13 cellular contexts compared by ENCODE assay signal in genomic region chr6:90178294-90178678, GRCh38.
A peak's percentile ranks its signal among the peaks of the same experiment; 100 is the strongest.
DNase-seq lines count a peak whose midpoint lies in the region; ATAC-seq and TF ChIP-seq lines count a peak whose summit lies in the region.
"Had no signal": no experiment of that assay in that cellular context is flagged by ENCODE, and none has a peak within 500 bp of the region (broad histone marks: within the 10 kb centered on the region; RNA-seq: fewer than 3 reads in every experiment).

No MANE protein-coding gene starts in this region.

- peak overlapping the region; percentile 90 for H3K27ac Mint-ChIP-seq in activated T-cell treated with anti-CD3 and anti-CD28 coated beads, Interleukin-2, amount 50 U/mL, for 24 hours
- peak overlapping the region; percentile 92 for H3K27ac Mint-ChIP-seq in activated CD8-positive, alpha-beta T cell treated with anti-CD3 and anti-CD28 coated beads, Interleukin-2, amount 10 ng/mL, durations not matched to agents 7 days and 5 days
- H3K27ac Mint-ChIP-seq in stimulated activated naive CD8-positive, alpha-beta T cell treated with anti-CD3 and anti-CD28 coated beads, Interleukin-15, amount 100 ng/mL, for 72 hours = peak overlapping the region; percentile 13 to 78

- H3K4me3 ChIP-seq in left lung = no peak overlapping the region
- H3K4me3 ChIP-seq: testis had no signal

- intact Hi-C loops in left lung (cut with DNase I) = no loop called here

- no peak for DNase-seq in activated T-cell treated with anti-CD3 and anti-CD28 coated beads, Interleukin-2, amount 50 U/mL, for 24 hours
- no peak for DNase-seq in activated T-cell treated with anti-CD3 and anti-CD28 coated beads, Interleukin-2, amount 50 U/mL, for 1 hour
- DNase-seq in activated CD8-positive, alpha-beta T cell treated with anti-CD3 and anti-CD28 coated beads, Interleukin-2, amount 10 ng/mL, durations not matched to agents 7 days and 5 days = no peak
- DNase-seq in left lung (no peak), T-helper 9 cell (no peak)
- no peak for DNase-seq in stimulated activated naive CD8-positive, alpha-beta T cell treated with anti-CD3 and anti-CD28 coated beads, Interleukin-15, amount 100 ng/mL, for 72 hours
- DNase-seq in stimulated activated naive CD4-positive, alpha-beta T cell treated with Interleukin-2 at 50 U/mL for 16 hours (lab: John Stamatoyannopoulos, UW) = no peak
- DNase-seq: kidney; NCI-H1092; NCI-H774; stimulated activated CD4-positive, alpha-beta T cell treated with anti-CD3 and anti-CD28 coated beads, Interleukin-4, amount 100 ng/mL, for 4 hours; testis had no signal

- H3K9me3 ChIP-seq in left lung = no peaks in the 10 kb centered on the region
- H3K9me3 ChIP-seq: testis had no signal

- ATAC-seq in activated CD8-positive, alpha-beta T cell treated with anti-CD3 and anti-CD28 coated beads, Interleukin-2, amount 10 ng/mL, durations not matched to agents 7 days and 5 days = peak; percentile 9
- ATAC-seq in left lung = peak; percentile 75
- no peak for ATAC-seq in stimulated activated naive CD8-positive, alpha-beta T cell treated with anti-CD3 and anti-CD28 coated beads, Interleukin-15, amount 100 ng/mL, for 72 hours
- ATAC-seq in GM21529 (IDR thresholded peaks at IDR 0.05; ENCODE audit: unreplicated experiment) = no peak

- H3K36me3 Mint-ChIP-seq in activated T-cell treated with anti-CD3 and anti-CD28 coated beads, Interleukin-2, amount 50 U/mL, for 24 hours (ENCODE audit: low read depth) = peaks cover 45% of the 10 kb centered on the region
- peaks cover 23% of the 10 kb centered on the region for H3K36me3 Mint-ChIP-seq in activated CD8-positive, alpha-beta T cell treated with anti-CD3 and anti-CD28 coated beads, Interleukin-2, amount 10 ng/mL, durations not matched to agents 7 days and 5 days (ENCODE audit: low read depth)

- TF ChIP-seq CTCF in left lung (IDR thresholded peaks at IDR 0.05) = no peak

- no peaks in the 10 kb centered on the region for H3K36me3 ChIP-seq in left lung

- peak overlapping the region; percentile 59 for H3K4me3 Mint-ChIP-seq in activated T-cell treated with anti-CD3 and anti-CD28 coated beads, Interleukin-2, amount 50 U/mL, for 24 hours
- peak overlapping the region; percentile 69 for H3K4me3 Mint-ChIP-seq in activated CD8-positive, alpha-beta T cell treated with anti-CD3 and anti-CD28 coated beads, Interleukin-2, amount 10 ng/mL, durations not matched to agents 7 days and 5 days
- H3K4me3 Mint-ChIP-seq in stimulated activated naive CD8-positive, alpha-beta T cell treated with anti-CD3 and anti-CD28 coated beads, Interleukin-15, amount 100 ng/mL, for 72 hours = peak overlapping the region; percentile 58 to 81

- peaks cover 12 to 23% of the 10 kb centered on the region in 2 donors for H3K4me1 ChIP-seq in left lung
- H3K4me1 ChIP-seq: testis had no signal

- H3K27ac ChIP-seq in left lung = peak overlapping the region in 1 of 2 donors; percentile 60
- H3K27ac ChIP-seq: testis had no signal

- peaks cover 2% of the 10 kb centered on the region for H3K9me3 Mint-ChIP-seq in activated T-cell treated with anti-CD3 and anti-CD28 coated beads, Interleukin-2, amount 50 U/mL, for 24 hours
- no peaks in the 10 kb centered on the region for H3K9me3 Mint-ChIP-seq in activated CD8-positive, alpha-beta T cell treated with anti-CD3 and anti-CD28 coated beads, Interleukin-2, amount 10 ng/mL, durations not matched to agents 7 days and 5 days (ENCODE audit: insufficient read depth)
- no peaks in the 10 kb centered on the region for H3K9me3 Mint-ChIP-seq in stimulated activated naive CD8-positive, alpha-beta T cell treated with anti-CD3 and anti-CD28 coated beads, Interleukin-15, amount 100 ng/mL, for 72 hours

- no peaks in the 10 kb centered on the region for H3K27me3 ChIP-seq in left lung
- H3K27me3 ChIP-seq: testis had no signal

- CTCF ChIA-PET in activated CD8-positive, alpha-beta T cell treated with anti-CD3 and anti-CD28 coated beads, Interleukin-2, amount 10 ng/mL, durations not matched to agents 7 days and 5 days (lab: Charles Lee) = interaction anchor here (0.7 to 4.7 kb wide), 34 partner anchors 9 to 300 kb away, joined by 3 to 36 read pairs (median 5); no protein-coding TSS in a partner anchor

- H3K4me1 Mint-ChIP-seq in activated T-cell treated with anti-CD3 and anti-CD28 coated beads, Interleukin-2, amount 50 U/mL, for 24 hours (ENCODE audit: low read depth) = peaks cover 76% of the 10 kb centered on the region
- H3K4me1 Mint-ChIP-seq in activated CD8-positive, alpha-beta T cell treated with anti-CD3 and anti-CD28 coated beads, Interleukin-2, amount 10 ng/mL, durations not matched to agents 7 days and 5 days (ENCODE audit: low read depth) = peaks cover 78% of the 10 kb centered on the region
- H3K4me1 Mint-ChIP-seq in stimulated activated naive CD8-positive, alpha-beta T cell treated with anti-CD3 and anti-CD28 coated beads, Interleukin-15, amount 100 ng/mL, for 72 hours = peaks cover 73% of the 10 kb centered on the region

- no peaks in the 10 kb centered on the region for H3K27me3 Mint-ChIP-seq in activated T-cell treated with anti-CD3 and anti-CD28 coated beads, Interleukin-2, amount 50 U/mL, for 24 hours
- H3K27me3 Mint-ChIP-seq in activated CD8-positive, alpha-beta T cell treated with anti-CD3 and anti-CD28 coated beads, Interleukin-2, amount 10 ng/mL, durations not matched to agents 7 days and 5 days (ENCODE audit: low read depth) = no peaks in the 10 kb centered on the region
- no peaks in the 10 kb centered on the region for H3K27me3 Mint-ChIP-seq in stimulated activated naive CD8-positive, alpha-beta T cell treated with anti-CD3 and anti-CD28 coated beads, Interleukin-15, amount 100 ng/mL, for 72 hours

- POLR2A ChIA-PET in activated CD8-positive, alpha-beta T cell treated with anti-CD3 and anti-CD28 coated beads, Interleukin-2, amount 10 ng/mL, durations not matched to agents 7 days and 5 days (lab: Charles Lee) = interaction anchor here (0.5 to 1.6 kb wide), 9 partner anchors 9 to 107 kb away, joined by 3 to 5 read pairs (median 3); no protein-coding TSS in a partner anchor

Comparison
In these comparisons a context has a peak if more than half of its experiments do, and no peak if none do; other contexts are left out.
1. ATAC-seq: peak in activated CD8-positive, alpha-beta T cell treated with anti-CD3 and anti-CD28 coated beads, Interleukin-2, amount 10 ng/mL, durations not matched to agents 7 days and 5 days (single experiment) and left lung (single experiment); none in stimulated activated naive CD8-positive, alpha-beta T cell treated with anti-CD3 and anti-CD28 coated beads, Interleukin-15, amount 100 ng/mL, for 72 hours (single experiment) and GM21529 (single experiment).
2. Peak in every context shown above with its lines, with median percentiles within 50 percentile points of each other: H3K27ac Mint-ChIP-seq and H3K4me3 Mint-ChIP-seq.